Comparison of ENCODE assay signal across 8 cellular contexts in genomic region chr1:116151739-116152576, GRCh38. TPM values are rescaled to one million over a fixed set of nuclear protein-coding genes. Genes with fewer than 3 reads are reported as not detected.
A peak's percentile ranks its signal among the peaks of the same experiment; 100 is the strongest.
DNase-seq lines count a peak whose midpoint lies in the region; ATAC-seq and TF ChIP-seq lines count a peak whose summit lies in the region.

No MANE protein-coding gene starts in this region.

- DNase-seq in EL: peak; percentile 78
- peak; percentile 90 for DNase-seq in GM23248
- peak; percentile 22 for DNase-seq in SHP77 treated with DMSO at 0.1 percent for 48 hours (lab: John Stamatoyannopoulos, UW)
- peak; percentile 79 for DNase-seq in activated naive CD4-positive, alpha-beta T cell treated with Interleukin-2 at 50 U/mL for 16 hours
- peak; percentile 85 for DNase-seq in glutamatergic neuron
- peak; percentile 99 for DNase-seq in osteoblast (ENCODE audit: insufficient read length, low spot score, missing footprints)
- no peak for DNase-seq in thoracic aorta (ENCODE audit: low spot score)

- H3K9me3 ChIP-seq in GM23248 (ENCODE audit: low read depth): no peaks in the 10 kb centered on the region
- no peaks in the 10 kb centered on the region for H3K9me3 ChIP-seq in KOPT-K1 (ENCODE audit: insufficient read depth, low read length, poor library complexity, severe bottlenecking)
- H3K9me3 ChIP-seq in osteoblast (ENCODE audit: low read depth, low read length): no peaks in the 10 kb centered on the region
- H3K9me3 ChIP-seq in thoracic aorta: no peaks in the 10 kb centered on the region

- 9 to 13% methylated on average over 23 to 39 of the region's 46 CpGs for WGBS in GM23248 (ENCODE audit: low coverage in 1 of 2, low lambda C conversion rate in 2 of 2, missing lambda C conversion rate in 2 of 2), 2 experiments

- H3K4me2 ChIP-seq in GM23248 (ENCODE audit: unreplicated experiment) (peak overlapping the region; percentile 70), osteoblast (ENCODE audit: insufficient read depth, low read length) (peak overlapping the region; percentile 87)

- H3K27me3 ChIP-seq in GM23248 (replicated peaks; ENCODE audit: insufficient read depth) (no peaks in the 10 kb centered on the region), osteoblast (ENCODE audit: insufficient read depth, low read length) (peaks cover 4% of the 10 kb centered on the region), thoracic aorta (replicated peaks; ENCODE audit: insufficient read depth) (no peaks in the 10 kb centered on the region)

- H3K36me3 Mint-ChIP-seq in glutamatergic neuron (ENCODE audit: unreplicated experiment): peaks cover 13% of the 10 kb centered on the region

- ATAC-seq in thoracic aorta (ENCODE audit: insufficient number of reproducible peaks, low FRiP score, low read depth): peak; percentile 97

- H3K9ac ChIP-seq in GM23248: peak overlapping the region; percentile 70

- TF ChIP-seq CTCF in glutamatergic neuron (IDR thresholded peaks at IDR 0.05; ENCODE audit: partially characterized antibody, unreplicated experiment) (peak; percentile 90), osteoblast (IDR thresholded peaks at IDR 0.05; ENCODE audit: extremely low read depth, low read depth, low read length) (peak; percentile 70), thoracic aorta (IDR thresholded peaks at IDR 0.05) (peak; percentile 96)

- H3K27ac Mint-ChIP-seq in glutamatergic neuron (ENCODE audit: unreplicated experiment): no peak overlapping the region

- H3K4me3 ChIP-seq in GM23248 (peak overlapping the region; percentile 69), osteoblast (ENCODE audit: insufficient read depth, low read length) (peak overlapping the region; percentile 69), thoracic aorta (peak overlapping the region; percentile 77)

- H3K4me3 Mint-ChIP-seq in glutamatergic neuron (ENCODE audit: unreplicated experiment): peak overlapping the region; percentile 66

- H3K27me3 Mint-ChIP-seq in glutamatergic neuron (ENCODE audit: unreplicated experiment): peaks cover 7% of the 10 kb centered on the region

- H3K27ac ChIP-seq in GM23248: no peak overlapping the region
- peak overlapping the region; percentile 56 for H3K27ac ChIP-seq in KOPT-K1 (ENCODE audit: low read depth, low read length, poor library complexity, severe bottlenecking)
- H3K27ac ChIP-seq in osteoblast (ENCODE audit: low read depth, low read length): no peak overlapping the region
- H3K27ac ChIP-seq in thoracic aorta: peak overlapping the region in 1 of 2 donors; percentile 52

- H3K36me3 ChIP-seq in GM23248 (ENCODE audit: low read depth) (no peaks in the 10 kb centered on the region), KOPT-K1 (ENCODE audit: insufficient read depth, low read length) (no peaks in the 10 kb centered on the region), osteoblast (ENCODE audit: insufficient read depth, low read length) (no peaks in the 10 kb centered on the region), thoracic aorta (no peaks in the 10 kb centered on the region)

- H4K20me1 ChIP-seq in GM23248 (ENCODE audit: insufficient read depth) (no peaks in the 10 kb centered on the region), osteoblast (ENCODE audit: insufficient read depth, low read length) (no peaks in the 10 kb centered on the region)

- no peaks in the 10 kb centered on the region for H3K9me2 ChIP-seq in GM23248 (ENCODE audit: insufficient read depth)

- H2AFZ ChIP-seq in GM23248 (peak overlapping the region; percentile 86), osteoblast (ENCODE audit: low read length) (peak overlapping the region; percentile 83)

- H3K4me1 ChIP-seq in GM23248 (ENCODE audit: insufficient read depth) (no peaks in the 10 kb centered on the region), osteoblast (ENCODE audit: insufficient read depth, low read length) (no peaks in the 10 kb centered on the region), thoracic aorta (ENCODE audit: control insufficient read depth in 1 of 2, low read depth in 2 of 2) (peaks cover 0 to 8% of the 10 kb centered on the region in 2 donors)

- H3K9me3 Mint-ChIP-seq in glutamatergic neuron (ENCODE audit: unreplicated experiment): peaks cover 7% of the 10 kb centered on the region

- H3F3A ChIP-seq in GM23248 (ENCODE audit: insufficient read depth): no peaks in the 10 kb centered on the region

- in situ Hi-C loops in GM23248 (cut with MboI): no loop called here

- H3K79me2 ChIP-seq in GM23248 (ENCODE audit: insufficient read depth): no peaks in the 10 kb centered on the region
- H3K79me2 ChIP-seq in osteoblast (ENCODE audit: insufficient read depth, low read length): no peaks in the 10 kb centered on the region

- H3K4me1 Mint-ChIP-seq in glutamatergic neuron (ENCODE audit: low read depth, unreplicated experiment): peaks cover 4% of the 10 kb centered on the region

RNA-seq across cellular contexts. Expression of gene MAB21L3, which starts 40.8 kb away (rescaled TPM):
- total RNA-seq in GM23248 (2014; rRNA removed; shearing (Covaris generic)): 2.7 TPM in 1 of 2 replicates, not detected in the other
- polyA plus RNA-seq in GM23248 (2016; fragmentation: Nextera tagmentation; extraction: Ambion mirVana): 0.08 TPM in 1 of 2 replicates, not detected in the other
- total RNA-seq in glutamatergic neuron (ENCODE audit: unreplicated experiment) (0.22 TPM), osteoblast (0.29 and 0.36 TPM in 2 replicates), thoracic aorta (not detected)
